22 cellular contexts compared by ENCODE assay signal in the genomic region with DNA sequence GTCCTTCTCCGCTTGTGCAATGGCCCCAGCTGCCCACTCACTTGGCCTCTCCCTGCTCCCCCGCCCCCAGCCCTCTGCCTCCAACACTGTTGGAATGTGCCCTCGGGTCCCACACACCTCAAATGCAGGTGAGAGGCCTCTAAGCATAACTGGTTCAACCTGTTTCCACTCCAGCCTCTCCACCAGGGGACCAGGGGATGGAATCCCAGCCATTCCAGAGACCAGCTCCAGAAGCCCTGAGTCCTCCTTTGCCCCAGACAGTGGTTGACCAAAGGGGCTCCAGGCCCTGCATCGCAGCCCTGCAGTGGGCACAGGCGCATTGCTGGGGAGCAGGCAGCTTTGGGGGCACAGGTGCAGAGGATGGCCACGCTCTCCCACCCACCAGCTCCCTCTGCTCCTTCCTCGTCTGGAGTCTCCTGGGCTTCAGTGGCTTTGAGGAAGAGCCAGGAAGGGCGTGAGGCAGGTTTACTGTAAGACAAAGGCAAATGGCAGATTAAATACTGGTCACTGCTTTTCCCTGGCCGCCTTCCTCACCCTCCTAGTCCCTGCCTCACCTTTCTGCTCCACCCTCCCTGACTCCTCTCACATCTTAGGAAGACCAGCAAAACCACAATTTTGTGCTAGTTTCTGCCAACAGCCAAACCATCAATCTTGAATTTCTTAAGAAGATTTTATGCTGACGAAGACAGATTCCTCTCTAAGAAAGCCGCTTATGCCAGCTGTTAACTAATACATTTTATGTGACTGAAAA. TPM values are rescaled to one million over a fixed set of nuclear protein-coding genes. Genes with fewer than 3 reads are reported as not detected.
DNase-seq lines count a peak whose midpoint lies in the region; ATAC-seq, FAIRE-seq and TF ChIP-seq lines count a peak whose summit lies in the region.
"Had no signal": no experiment of that assay in that cellular context is flagged by ENCODE, and none has a peak within 500 bp of the region (broad histone marks: within the 10 kb centered on the region; RNA-seq: fewer than 3 reads in every experiment).

No MANE protein-coding gene starts in this region.

- DNase-seq in SIG-M5 treated with dmso at 0.1 percent for 504 hours (lab: John Stamatoyannopoulos, UW; ENCODE audit: unreplicated experiment) (peak; percentile 38), SIG-M5 (lab: John Stamatoyannopoulos, UW) (no peak), bronchial epithelial cell (ENCODE audit: low read depth) (peak; percentile 92), keratinocyte (ENCODE audit: low read depth, low spot score) (no peak), upper lobe of left lung (peak; percentile 61 to 95), kidney glomerular epithelial cell (lab: John Stamatoyannopoulos, UW) (no peak), T-helper 9 cell (no peak)
- DNase-seq: esophagus squamous epithelium, HFFc6, MG63, NCI-H187 treated with DMSO at 0.1 percent for 48 hours, NCI-H510A, retina had no signal

- peak overlapping the region; percentile 12 for H2AFZ ChIP-seq in keratinocyte (ENCODE audit: control insufficient read depth, low read length)

- H3K27me3 ChIP-seq in bronchial epithelial cell (ENCODE audit: control insufficient read depth, insufficient read depth, low read length) (no peaks in the 10 kb centered on the region), keratinocyte (ENCODE audit: control insufficient read depth, extremely low read depth, insufficient read depth, low read length) (no peaks in the 10 kb centered on the region), upper lobe of left lung (no peaks in the 10 kb centered on the region)
- H3K27me3 ChIP-seq: BLaER1, cardiac muscle cell, SJSA1, thyroid gland had no signal

- no peaks in the 10 kb centered on the region for H3K9me1 ChIP-seq in keratinocyte (ENCODE audit: control insufficient read depth, extremely low read depth, insufficient read depth, low read length)

- peak in 1 of 4 donors; percentile 52 for TF ChIP-seq POLR2A in upper lobe of left lung (IDR thresholded peaks at IDR 0.05)

- H4K20me1 ChIP-seq in keratinocyte (ENCODE audit: control insufficient read depth, extremely low read depth, insufficient read depth, low read length): no peaks in the 10 kb centered on the region
- H4K20me1 ChIP-seq: BLaER1 had no signal

- H3K4me3 ChIP-seq in bronchial epithelial cell (ENCODE audit: low read depth, low read length) (no peak overlapping the region), keratinocyte (ENCODE audit: control insufficient read depth in 2 of 3, extremely low read depth in 1 of 3, insufficient read depth in 2 of 3, low read depth in 1 of 3, low read length in 3 of 3) (no peak overlapping the region), upper lobe of left lung (no peak overlapping the region)
- H3K4me3 ChIP-seq: BLaER1, cardiac muscle cell, esophagus squamous epithelium, MG63, SJSA1, thyroid gland had no signal

- dilution Hi-C loops in keratinocyte (cut with MboI; ENCODE audit: extremely low pct_ligation_motif_present, low sequenced_read_pairs): no loop called here

- ATAC-seq in upper lobe of left lung (ENCODE audit: low FRiP score in 2 of 2) (peak; percentile 68 to 94), HG03520 (IDR thresholded peaks at IDR 0.05; ENCODE audit: unreplicated experiment) (no peak)
- ATAC-seq: stimulated activated effector memory CD8-positive, alpha-beta T cell treated with anti-CD3 and anti-CD28 coated beads, Interleukin-12 subunit alpha, Interleukin-12 subunit beta, amount 100 ng/mL, for 72 hours had no signal

- H3K36me3 ChIP-seq in bronchial epithelial cell (ENCODE audit: control insufficient read depth, insufficient read depth, low read length) (no peaks in the 10 kb centered on the region), keratinocyte (ENCODE audit: control insufficient read depth in 2 of 2, extremely low read depth in 1 of 2, insufficient read depth in 2 of 2, low read length in 2 of 2) (no peaks in the 10 kb centered on the region), upper lobe of left lung (no peaks in the 10 kb centered on the region)
- H3K36me3 ChIP-seq: BLaER1, cardiac muscle cell, esophagus squamous epithelium, MG63, SJSA1, thyroid gland had no signal

- no peaks in the 10 kb centered on the region for H3K9me3 ChIP-seq in keratinocyte (ENCODE audit: control insufficient read depth, low read depth, low read length)
- peaks cover 0 to 4% (median 1%) of the 10 kb centered on the region in 4 donors for H3K9me3 ChIP-seq in upper lobe of left lung
- H3K9me3 ChIP-seq: thyroid gland had no signal

- H3K4me2 ChIP-seq in keratinocyte (ENCODE audit: control insufficient read depth, extremely low read depth, insufficient read depth, low read depth, low read length): peak overlapping the region; percentile 54
- H3K4me2 ChIP-seq: BLaER1 had no signal

- TF ChIP-seq EP300 in upper lobe of left lung (IDR thresholded peaks at IDR 0.05): peak in 2 of 4 donors; percentile 35 to 77

- H3K4me1 ChIP-seq in keratinocyte (ENCODE audit: control insufficient read depth, extremely low read depth, insufficient read depth, low read length) (peaks cover 22% of the 10 kb centered on the region), upper lobe of left lung (peaks cover 0 to 6% (median 3%) of the 10 kb centered on the region in 4 donors)
- H3K4me1 ChIP-seq: BLaER1, SJSA1, thyroid gland had no signal

- FAIRE-seq in bronchial epithelial cell (lab: Jason Lieb, UNC) (no peak), keratinocyte (lab: Jason Lieb, UNC) (peak; percentile 66)

- no peak overlapping the region for H3K27ac ChIP-seq in keratinocyte (ENCODE audit: control insufficient read depth, insufficient read depth, low read length)
- peak overlapping the region; percentile 56 to 88 (median 72) for H3K27ac ChIP-seq in upper lobe of left lung
- H3K27ac ChIP-seq: BLaER1, cardiac muscle cell, esophagus squamous epithelium, SJSA1, thyroid gland had no signal

- WGBS in upper lobe of left lung, 2 donors: 54 to 64% methylated on average over 11 of the region's 11 CpGs

- H3K9ac ChIP-seq in keratinocyte (ENCODE audit: control insufficient read depth, extremely low read depth, insufficient read depth, low read length): no peak overlapping the region
- H3K9ac ChIP-seq: BLaER1 had no signal

- TF ChIP-seq CTCF in bronchial epithelial cell (IDR thresholded peaks at IDR 0.05; ENCODE audit: insufficient read depth, low read length, severe bottlenecking): peak; percentile 34
- TF ChIP-seq CTCF in keratinocyte (optimal IDR thresholded peaks at IDR 0.05 in 1 of 3, IDR thresholded peaks at IDR 0.05 in 1 of 3, conservative IDR thresholded peaks at IDR 0.05 in 1 of 3; ENCODE audit: extremely low read depth in 1 of 3, insufficient read depth in 2 of 3, low read length in 3 of 3): peak in 1 of 3 experiments; percentile 1
- peak in 1 of 6 experiments; percentile 33 for TF ChIP-seq CTCF in upper lobe of left lung (IDR thresholded peaks at IDR 0.05)

- no peaks in the 10 kb centered on the region for H3K79me2 ChIP-seq in keratinocyte (ENCODE audit: control insufficient read depth, insufficient read depth, low read length)

RNA-seq across cellular contexts. Expression of a gene that starts 29.1 kb away (rescaled TPM):
- 11.3 and 14.0 TPM in 2 replicates for total RNA-seq in bronchial epithelial cell
- 13.8 to 27.1 TPM (median 23.7 TPM) in 3 replicates for polyA plus RNA-seq in keratinocyte
- polyA plus RNA-seq in keratinocyte (2011; ENCODE audit: low read depth): 13.7 TPM
- polyA plus RNA-seq in keratinocyte (2011; cell fraction: cytosol; rRNA removed): 11.5 and 13.5 TPM in 2 replicates
- polyA plus RNA-seq in keratinocyte (2011; cell fraction: nucleus; rRNA removed): 32.7 and 36.3 TPM in 2 replicates
- polyA plus RNA-seq in keratinocyte (2012; ENCODE audit: low replicate concordance): 18.6 and 19.4 TPM in 2 replicates
- 3.7 to 10.1 TPM (median 4.5 TPM) in 3 replicates for polyA minus RNA-seq in keratinocyte
- 20.5 TPM for polyA minus RNA-seq in keratinocyte (2011; cell fraction: cytosol; rRNA and poly(A)+ RNA removed)
- 15.2 and 17.0 TPM in 2 replicates for polyA minus RNA-seq in keratinocyte (2011; cell fraction: nucleus; rRNA and poly(A)+ RNA removed)
- total RNA-seq in upper lobe of left lung: 100 to 1,000 TPM in 3 of 6 donors, 10 to 100 TPM in 3; 53.2 to 131 (median 106) TPM
- total RNA-seq: A172; activated CD8-positive, alpha-beta memory T cell treated with anti-CD3 and anti-CD28 coated beads for 36 hours; G401 had no signal

Comparison
In these comparisons a context has a peak if more than half of its experiments do, and no peak if none do; other contexts are left out.
1. DNase-seq: peak in SIG-M5 treated with dmso at 0.1 percent for 504 hours (single experiment), bronchial epithelial cell (single experiment) and upper lobe of left lung (2 of 2); none in SIG-M5 (single experiment), keratinocyte (single experiment), kidney glomerular epithelial cell (single experiment) and T-helper 9 cell (single experiment).